8 cellular contexts compared by ENCODE assay signal in genomic region chr9:81689093-81689342, GRCh38. TPM values are rescaled to one million over a fixed set of nuclear protein-coding genes. Genes with fewer than 3 reads are reported as not detected.
DNase-seq lines count a peak whose midpoint lies in the region; ATAC-seq and TF ChIP-seq lines count a peak whose summit lies in the region.
"Not testable (repeated sequence)": the region's sequence is repeated elsewhere in the genome, so short reads cannot be mapped to it uniquely, and the experiment has no call there.

No MANE protein-coding gene starts in this region.

- peak overlapping the region; percentile 67 for H3K9ac ChIP-seq in DND-41 (ENCODE audit: low read depth, low read length)
- H3K9ac ChIP-seq in iPS-18a (ENCODE audit: low read length) = peak overlapping the region; percentile 85

- 0% methylated on average over 21 of the region's 21 CpGs for WGBS in ectodermal cell, 2 experiments
- WGBS in testis, 2 donors = 0 to 1% methylated on average over 12 to 21 of the region's 21 CpGs

- H3K4me3 ChIP-seq in DND-41 (ENCODE audit: low read depth in 1 of 2, low read length in 2 of 2) = peak overlapping the region; percentile 49 to 72; a peak in 3 of 4 replicates
- H3K4me3 ChIP-seq in ectodermal cell (ENCODE audit: insufficient read depth, low read depth, low read length) = peak overlapping the region; percentile 76
- H3K4me3 ChIP-seq in iPS-18a (ENCODE audit: low read length) = peak overlapping the region; percentile 83
- H3K4me3 ChIP-seq in testis = peak overlapping the region; percentile 77 to 87

- H3K27ac ChIP-seq in DND-41 (ENCODE audit: low read length) (peak overlapping the region; percentile 70), ectodermal cell (ENCODE audit: insufficient read depth, low read depth, low read length, poor library complexity, severe bottlenecking) (peak overlapping the region; percentile 57), iPS-18a (ENCODE audit: low read length) (peak overlapping the region; percentile 30), testis (peak overlapping the region; percentile 85 to 91)

- not testable (repeated sequence) for H3K9me3 ChIP-seq in DND-41 (ENCODE audit: insufficient read depth, low read length, severe bottlenecking); ectodermal cell (ENCODE audit: control insufficient read depth, low read length); iPS-18a (ENCODE audit: control insufficient read depth, low read depth, low read length); testis

- H3K27ac Mint-ChIP-seq in activated T-cell treated with anti-CD3 and anti-CD28 coated beads, Interleukin-2, amount 50 U/mL, for 72 hours = not testable (repeated sequence)
- H3K27ac Mint-ChIP-seq in neural crest cell (ENCODE audit: unreplicated experiment) = peak overlapping the region; percentile 90

- not testable (repeated sequence) for H3K36me3 ChIP-seq in DND-41 (ENCODE audit: insufficient read depth, low read length); ectodermal cell (ENCODE audit: control insufficient read depth, insufficient read depth, low read length); testis (ENCODE audit: low read depth, missing control alignments)
- H3K36me3 ChIP-seq in iPS-18a (ENCODE audit: control insufficient read depth, low read depth, low read length) = peaks cover 24% of the 10 kb centered on the region

- peaks cover 58% of the 10 kb centered on the region for H3K4me1 ChIP-seq in DND-41 (ENCODE audit: insufficient read depth, low read length)
- peaks cover 21% of the 10 kb centered on the region for H3K4me1 ChIP-seq in ectodermal cell (ENCODE audit: control insufficient read depth, insufficient read depth, low read length)
- peaks cover 41% of the 10 kb centered on the region for H3K4me1 ChIP-seq in iPS-18a (ENCODE audit: control insufficient read depth, low read depth, low read length)
- not testable (repeated sequence) for H3K4me1 ChIP-seq in testis

- ATAC-seq in DND-41 (ENCODE audit: insufficient read depth, low read depth) = peak; percentile 18; the same call in 2 of the 3 replicates
- ATAC-seq in HG02610 (IDR thresholded peaks at IDR 0.05; ENCODE audit: unreplicated experiment) = peak; percentile 4
- not testable (repeated sequence) for ATAC-seq in activated T-cell treated with anti-CD3 and anti-CD28 coated beads, Interleukin-2, amount 50 U/mL, for 72 hours (replicated peaks in 1 of 2)

- peak; percentile 4 for TF ChIP-seq CTCF in DND-41 (IDR thresholded peaks at IDR 0.05; ENCODE audit: borderline replicate concordance, extremely low read depth, low read length, poor library complexity, severe bottlenecking)
- not testable (repeated sequence) for TF ChIP-seq CTCF in neural crest cell (conservative IDR thresholded peaks at IDR 0.05); testis (IDR thresholded peaks at IDR 0.05)

- intact Hi-C loops in testis (cut with DNase I; ENCODE audit: low total_unique reads) = not testable (repeated sequence)

- peaks cover 13% of the 10 kb centered on the region for H3K4me1 Mint-ChIP-seq in activated T-cell treated with anti-CD3 and anti-CD28 coated beads, Interleukin-2, amount 50 U/mL, for 72 hours (ENCODE audit: low read depth)
- peaks cover 30% of the 10 kb centered on the region for H3K4me1 Mint-ChIP-seq in neural crest cell

- DNase-seq in DND-41; neural crest cell (ENCODE audit: low read depth, low spot score); testis: not testable (repeated sequence)
- DNase-seq in NCI-H748 (lab: John Stamatoyannopoulos, UW; ENCODE audit: unreplicated experiment) = peak; percentile 72
- peak in 1 of 2 donors; percentile 11 for DNase-seq in activated T-cell treated with anti-CD3 and anti-CD28 coated beads, Interleukin-2, amount 50 U/mL, for 72 hours

- H2AFZ ChIP-seq in DND-41 (ENCODE audit: low read depth, low read length) = peak overlapping the region; percentile 83

- not testable (repeated sequence) for H3K27me3 ChIP-seq in DND-41 (ENCODE audit: insufficient read depth, low read length, poor library complexity); testis
- H3K27me3 ChIP-seq in ectodermal cell (ENCODE audit: control insufficient read depth, insufficient read depth, low read length, poor library complexity, severe bottlenecking) (peaks cover 22% of the 10 kb centered on the region), iPS-18a (ENCODE audit: control insufficient read depth, insufficient read depth, low read length) (peaks cover 17% of the 10 kb centered on the region)

- peak overlapping the region; percentile 82 for H3K4me2 ChIP-seq in DND-41 (ENCODE audit: insufficient read depth, low read length)

- peaks cover 20% of the 10 kb centered on the region; the same call in 1 of the 2 replicates for H4K20me1 ChIP-seq in DND-41 (ENCODE audit: insufficient read depth, low read length)

- not testable (repeated sequence) for TF ChIP-seq POLR2A in testis (IDR thresholded peaks at IDR 0.05)

- peaks cover 20% of the 10 kb centered on the region for H3K27me3 Mint-ChIP-seq in activated T-cell treated with anti-CD3 and anti-CD28 coated beads, Interleukin-2, amount 50 U/mL, for 72 hours (ENCODE audit: low read depth)
- peaks cover 37% of the 10 kb centered on the region for H3K27me3 Mint-ChIP-seq in neural crest cell (ENCODE audit: low read depth)

- H3K79me2 ChIP-seq in DND-41 (ENCODE audit: insufficient read depth, low read length) = peaks cover 17% of the 10 kb centered on the region

- H3K4me3 Mint-ChIP-seq in activated T-cell treated with anti-CD3 and anti-CD28 coated beads, Interleukin-2, amount 50 U/mL, for 72 hours = peak overlapping the region; percentile 92 to 96
- peak overlapping the region; percentile 96 for H3K4me3 Mint-ChIP-seq in neural crest cell

- not testable (repeated sequence) for H3K9me3 Mint-ChIP-seq in activated T-cell treated with anti-CD3 and anti-CD28 coated beads, Interleukin-2, amount 50 U/mL, for 72 hours; neural crest cell

- H3K36me3 Mint-ChIP-seq in activated T-cell treated with anti-CD3 and anti-CD28 coated beads, Interleukin-2, amount 50 U/mL, for 72 hours (ENCODE audit: insufficient read depth in 2 of 2); neural crest cell (ENCODE audit: low read depth): not testable (repeated sequence)

RNA-seq across cellular contexts. Expression of gene TLE1, which starts 0.3 kb away (rescaled TPM):
- under 1 TPM; 0.30 to 0.34 TPM for total RNA-seq in activated T-cell treated with anti-CD3 and anti-CD28 coated beads, Interleukin-2, amount 50 U/mL, for 72 hours
- 110 TPM for polyA plus RNA-seq in ectodermal cell (2013, experiment 1 of 4)
- 148 TPM for polyA plus RNA-seq in ectodermal cell (2013, experiment 2 of 4)
- 102 TPM for polyA plus RNA-seq in ectodermal cell (2013, experiment 3 of 4)
- polyA plus RNA-seq in ectodermal cell (2013, experiment 4 of 4) = 120 TPM
- total RNA-seq in neural crest cell (40.5 and 42.5 TPM in 2 replicates), testis (10 to 100 TPM; 81.0 to 95.8 TPM)
- 53.3 TPM for polyA plus RNA-seq in testis (ENCODE audit: insufficient read depth, low read depth, low replicate concordance)

Comparison
In these comparisons a context has a peak if more than half of its experiments do, and no peak if none do; other contexts are left out.
1. H3K27ac ChIP-seq: peak in every context shown above with its lines; median percentile 88 in testis; 70 in DND-41; 57 in ectodermal cell; 30 in iPS-18a.
2. RNA of gene TLE1, which starts 0.3 kb away (total RNA-seq): 81.0 to 95.8 TPM in testis and 40.5 to 42.5 TPM in neural crest cell; 0.30 to 0.34 TPM in activated T-cell treated with anti-CD3 and anti-CD28 coated beads, Interleukin-2, amount 50 U/mL, for 72 hours; every median in the first group is over 10 times any median in the second.
3. Peak in every context shown above with its lines, with median percentiles within 50 percentile points of each other: H3K4me3 ChIP-seq.